ENCODE assay signal across 8 cellular contexts in genomic region chr1:218346391-218347204, GRCh38. TPM values are rescaled to one million over a fixed set of nuclear protein-coding genes. Genes with fewer than 3 reads are reported as not detected.
DNase-seq lines count a peak whose midpoint lies in the region; ATAC-seq and TF ChIP-seq lines count a peak whose summit lies in the region.

No MANE protein-coding gene starts in this region.

- H3K27me3 Mint-ChIP-seq in progenitor cell of endocrine pancreas: no peaks in the 10 kb centered on the region

- H3K27ac ChIP-seq in SJSA1: peak overlapping the region; percentile 44

- DNase-seq in activated naive CD4-positive, alpha-beta T cell treated with Interleukin-2 at 50 U/mL for 16 hours: peak; percentile 6
- DNase-seq in activated naive CD4-positive, alpha-beta T cell (lab: John Stamatoyannopoulos, UW): no peak
- peak in 1 of 2 experiments; percentile 64 for DNase-seq in SJSA1 (ENCODE audit: low read depth in 1 of 2, low spot score in 2 of 2)
- DNase-seq in germinal center (ENCODE audit: low spot score): peak; percentile 10
- DNase-seq in progenitor cell of endocrine pancreas (ENCODE audit: low spot score, unreplicated experiment): no peak
- DNase-seq in activated gamma-delta T cell (lab: John Stamatoyannopoulos, UW): no peak

- no peaks in the 10 kb centered on the region for H3K27me3 ChIP-seq in SJSA1 (replicated peaks)

- peaks cover 2% of the 10 kb centered on the region for H3K36me3 Mint-ChIP-seq in progenitor cell of endocrine pancreas (ENCODE audit: insufficient read depth)

- peaks cover 38% of the 10 kb centered on the region for H3K4me1 ChIP-seq in SJSA1 (replicated peaks)

- peak overlapping the region; percentile 52 for H3K4me3 ChIP-seq in SJSA1

- no peaks in the 10 kb centered on the region for H3K9me3 Mint-ChIP-seq in progenitor cell of endocrine pancreas (ENCODE audit: low read depth)

- H3K36me3 ChIP-seq in SJSA1: no peaks in the 10 kb centered on the region

- no peak overlapping the region for H3K4me3 Mint-ChIP-seq in progenitor cell of endocrine pancreas (ENCODE audit: low read depth)

- peak overlapping the region; percentile 90 for H3K27ac Mint-ChIP-seq in progenitor cell of endocrine pancreas

- no peaks in the 10 kb centered on the region for H3K9me3 ChIP-seq in SJSA1 (replicated peaks)

- peaks cover 24% of the 10 kb centered on the region for H3K4me1 Mint-ChIP-seq in progenitor cell of endocrine pancreas (ENCODE audit: low read depth)

- ATAC-seq in GM19455 (IDR thresholded peaks at IDR 0.05; ENCODE audit: unreplicated experiment) (no peak), HG02870 (IDR thresholded peaks at IDR 0.05; ENCODE audit: unreplicated experiment) (no peak)

- no peak for TF ChIP-seq CTCF in progenitor cell of endocrine pancreas (IDR thresholded peaks at IDR 0.05; ENCODE audit: unreplicated experiment)

RNA-seq across cellular contexts. Expression of gene TGFB2, which starts 1.5 kb away (rescaled TPM):
- total RNA-seq in SJSA1 (2014; rRNA removed; shearing (Covaris generic)): 3.4 and 7.4 TPM in 2 replicates
- 26.4 and 27.9 TPM in 2 replicates for total RNA-seq in progenitor cell of endocrine pancreas

Comparison
In these comparisons a context has a peak if more than half of its experiments do, and no peak if none do; other contexts are left out.
1. DNase-seq: peak in activated naive CD4-positive, alpha-beta T cell treated with Interleukin-2 at 50 U/mL for 16 hours (single experiment) and germinal center (single experiment); none in activated naive CD4-positive, alpha-beta T cell (0 of 4), progenitor cell of endocrine pancreas (single experiment) and activated gamma-delta T cell (single experiment).